Comparison of ENCODE assay signal across 15 cellular contexts in the genomic region with DNA sequence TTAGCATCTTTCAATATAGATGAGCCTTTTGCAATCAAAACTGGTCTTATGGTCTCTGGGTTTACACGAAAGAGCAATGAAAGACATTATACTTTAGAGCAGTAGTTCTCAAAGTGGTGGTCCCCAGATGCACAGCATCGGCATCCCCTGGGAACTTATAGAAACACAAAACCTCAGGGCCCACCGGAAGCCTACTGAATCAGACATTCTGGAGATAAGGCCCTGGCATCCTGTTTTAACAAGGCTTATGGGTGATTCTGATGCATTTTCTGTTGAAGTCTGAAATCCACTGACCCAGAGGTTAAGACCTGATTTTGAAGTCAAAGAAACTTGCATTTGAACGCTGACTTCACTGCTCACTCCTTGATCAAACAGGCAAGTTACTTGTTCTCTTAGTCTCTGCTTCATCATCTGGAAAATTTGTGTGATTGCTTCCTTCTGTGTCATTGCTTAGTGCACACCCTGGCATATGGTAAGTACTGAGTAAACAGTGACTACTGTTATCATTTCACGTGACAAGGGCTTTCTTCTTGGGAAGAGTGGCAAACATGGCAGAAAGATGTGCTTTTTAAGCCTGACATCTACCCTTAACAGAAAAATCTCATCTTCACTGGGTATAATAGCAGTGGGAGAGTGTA. TPM values are rescaled to one million over a fixed set of nuclear protein-coding genes. Genes with fewer than 3 reads are reported as not detected.
A peak's percentile ranks its signal among the peaks of the same experiment; 100 is the strongest.
DNase-seq lines count a peak whose midpoint lies in the region; ATAC-seq and TF ChIP-seq lines count a peak whose summit lies in the region.
"Had no signal": no experiment of that assay in that cellular context is flagged by ENCODE, and none has a peak within 500 bp of the region (broad histone marks: within the 10 kb centered on the region; RNA-seq: fewer than 3 reads in every experiment).

No MANE protein-coding gene starts in this region.

- no peak overlapping the region for H3K27ac Mint-ChIP-seq in activated naive CD4-positive, alpha-beta T cell treated with anti-CD3 and anti-CD28 coated beads, Interleukin-2, amount 50 U/mL, for 72 hours
- H3K27ac Mint-ChIP-seq: activated CD8-positive, alpha-beta memory T cell treated with anti-CD3 and anti-CD28 coated beads, Interleukin-2, amount 10 ng/mL, durations not matched to agents 7 days and 5 days had no signal

- intact Hi-C loops in dorsolateral prefrontal cortex (cut with DNase I): no loop called here

- no peak overlapping the region for H3K27ac ChIP-seq in dorsolateral prefrontal cortex
- H3K27ac ChIP-seq: cardiac muscle cell had no signal

- H3K9me3 Mint-ChIP-seq in activated naive CD4-positive, alpha-beta T cell treated with anti-CD3 and anti-CD28 coated beads, Interleukin-2, amount 50 U/mL, for 72 hours: no peaks in the 10 kb centered on the region

- ATAC-seq in activated naive CD4-positive, alpha-beta T cell treated with anti-CD3 and anti-CD28 coated beads, Interleukin-2, amount 50 U/mL, for 72 hours: peak; percentile 60 to 64
- ATAC-seq: activated CD8-positive, alpha-beta memory T cell treated with anti-CD3 and anti-CD28 coated beads, Interleukin-2, amount 10 ng/mL, durations not matched to agents 7 days and 5 days had no signal

- no peak for DNase-seq in activated naive CD4-positive, alpha-beta T cell treated with anti-CD3 and anti-CD28 coated beads, Interleukin-2, amount 50 U/mL, for 72 hours (ENCODE audit: low spot score in 2 of 2)
- no peak for DNase-seq in activated naive CD4-positive, alpha-beta T cell treated with Interleukin-2 at 50 U/mL for 16 hours
- DNase-seq in RPMI7951 (ENCODE audit: low read depth) (peak; percentile 75), fibroblast of the aortic adventitia (ENCODE audit: low read depth) (peak; percentile 42), dorsolateral prefrontal cortex (no peak), HUDEP-2 (lab: John Stamatoyannopoulos, UW; ENCODE audit: unreplicated experiment in 76 of 76) (no peak), COLO668 (lab: John Stamatoyannopoulos, UW; ENCODE audit: unreplicated experiment) (no peak), NOMO-1 treated with dmso at 0.1 percent for 144 hours (lab: John Stamatoyannopoulos, UW; ENCODE audit: unreplicated experiment) (no peak)
- DNase-seq: activated CD8-positive, alpha-beta memory T cell treated with anti-CD3 and anti-CD28 coated beads, Interleukin-2, amount 10 ng/mL, durations not matched to agents 7 days and 5 days; BE2C; kidney; OCI-M1; stimulated activated CD4-positive, alpha-beta T cell treated with anti-CD3 and anti-CD28 coated beads, Interleukin-12 subunit alpha, Interleukin-12 subunit beta, amount 100 ng/mL, for 4 hours had no signal

- peaks cover 0 to 6% of the 10 kb centered on the region in 2 donors for H3K36me3 Mint-ChIP-seq in activated naive CD4-positive, alpha-beta T cell treated with anti-CD3 and anti-CD28 coated beads, Interleukin-2, amount 50 U/mL, for 72 hours
- H3K36me3 Mint-ChIP-seq: activated CD8-positive, alpha-beta memory T cell treated with anti-CD3 and anti-CD28 coated beads, Interleukin-2, amount 10 ng/mL, durations not matched to agents 7 days and 5 days had no signal

- peaks cover 0 to 2% (median 0%) of the 10 kb centered on the region in 45 donors for H3K27me3 ChIP-seq in dorsolateral prefrontal cortex
- H3K27me3 ChIP-seq: BE2C, cardiac muscle cell had no signal

- TF ChIP-seq CTCF in fibroblast of the aortic adventitia (IDR thresholded peaks at IDR 0.05; ENCODE audit: insufficient read depth, low read length) (no peak), dorsolateral prefrontal cortex (IDR thresholded peaks at IDR 0.05 in 54 of 56, conservative IDR thresholded peaks at IDR 0.05 in 2 of 56; ENCODE audit: low read depth in 1 of 56, partially characterized antibody in 56 of 56) (no peak)

- H3K4me3 ChIP-seq in fibroblast of the aortic adventitia (ENCODE audit: low read depth, low read length) (no peak overlapping the region), dorsolateral prefrontal cortex (no peak overlapping the region)
- H3K4me3 ChIP-seq: cardiac muscle cell had no signal

RNA-seq across cellular contexts. Expression of a gene that starts 14.5 kb away (rescaled TPM):
- not detected for total RNA-seq in activated naive CD4-positive, alpha-beta T cell treated with anti-CD3 and anti-CD28 coated beads, Interleukin-2, amount 50 U/mL, for 72 hours
- total RNA-seq in RPMI7951 (2014; rRNA removed; shearing (Covaris generic)): 0.48 and 0.59 TPM in 2 replicates
- total RNA-seq in fibroblast of the aortic adventitia (ENCODE audit: low replicate concordance) (0.09 TPM in 1 of 2 replicates, not detected in the other), dorsolateral prefrontal cortex (under 1 TPM in 5 of 120 experiments, not detected in 115; 0.19 to 0.31 (median 0.21) TPM)
- total RNA-seq: cardiac muscle cell, kidney, urinary bladder had no signal

Comparison
In these comparisons a context has a peak if more than half of its experiments do, and no peak if none do; other contexts are left out.
1. DNase-seq: peak in RPMI7951 (single experiment) and fibroblast of the aortic adventitia (single experiment); none in activated naive CD4-positive, alpha-beta T cell treated with anti-CD3 and anti-CD28 coated beads, Interleukin-2, amount 50 U/mL, for 72 hours (0 of 2), activated naive CD4-positive, alpha-beta T cell treated with Interleukin-2 at 50 U/mL for 16 hours (single experiment), dorsolateral prefrontal cortex (0 of 10), HUDEP-2 (0 of 76), COLO668 (single experiment) and NOMO-1 treated with dmso at 0.1 percent for 144 hours (single experiment).